ENCODE assay signal across 8 cellular contexts in genomic region chr7:74012842-74013249, GRCh38. TPM values are rescaled to one million over a fixed set of nuclear protein-coding genes. Genes with fewer than 3 reads are reported as not detected.
A peak's percentile ranks its signal among the peaks of the same experiment; 100 is the strongest.
DNase-seq lines count a peak whose midpoint lies in the region; ATAC-seq and TF ChIP-seq lines count a peak whose summit lies in the region.

No MANE protein-coding gene starts in this region.

- CTCF ChIA-PET in naive thymus-derived CD4-positive, alpha-beta T cell (lab: Charles Lee) = no interaction called here
- CTCF ChIA-PET in activated naive CD4-positive, alpha-beta T cell treated with anti-CD3 and anti-CD28 coated beads for 36 hours (lab: Charles Lee) = no interaction called here

- no peak overlapping the region for H3K27ac Mint-ChIP-seq in natural killer cell treated with Interleukin-12 subunit alpha and Interleukin-12 subunit beta and Interleukin-15 and Interleukin-18, amount 100 ng/mL, for 72 hours
- no peak overlapping the region for H3K27ac Mint-ChIP-seq in natural killer cell
- H3K27ac Mint-ChIP-seq in naive thymus-derived CD4-positive, alpha-beta T cell = no peak overlapping the region
- H3K27ac Mint-ChIP-seq in activated naive CD4-positive, alpha-beta T cell treated with anti-CD3 and anti-CD28 coated beads for 36 hours = no peak overlapping the region

- ATAC-seq in natural killer cell treated with Interleukin-12 subunit alpha and Interleukin-12 subunit beta and Interleukin-15 and Interleukin-18, amount 100 ng/mL, for 72 hours = peak; percentile 11 to 43
- ATAC-seq in natural killer cell = no peak
- ATAC-seq in HG03064 (IDR thresholded peaks at IDR 0.05; ENCODE audit: low read depth, unreplicated experiment) = peak; percentile 93
- ATAC-seq in naive thymus-derived CD4-positive, alpha-beta T cell = no peak
- no peak for ATAC-seq in left lobe of liver

- H3K4me3 ChIP-seq in ascending aorta = peak overlapping the region in 1 of 2 donors; percentile 7
- no peak overlapping the region for H3K4me3 ChIP-seq in naive thymus-derived CD4-positive, alpha-beta T cell (ENCODE audit: low read length)

- no peak overlapping the region for H3K4me3 Mint-ChIP-seq in natural killer cell treated with Interleukin-12 subunit alpha and Interleukin-12 subunit beta and Interleukin-15 and Interleukin-18, amount 100 ng/mL, for 72 hours
- H3K4me3 Mint-ChIP-seq in natural killer cell = no peak overlapping the region
- no peak overlapping the region for H3K4me3 Mint-ChIP-seq in naive thymus-derived CD4-positive, alpha-beta T cell
- no peak overlapping the region for H3K4me3 Mint-ChIP-seq in activated naive CD4-positive, alpha-beta T cell treated with anti-CD3 and anti-CD28 coated beads for 36 hours

- H3K9me3 ChIP-seq in ascending aorta = no peaks in the 10 kb centered on the region
- H3K9me3 ChIP-seq in naive thymus-derived CD4-positive, alpha-beta T cell (ENCODE audit: control insufficient read depth in 2 of 3, low read length in 3 of 3) = no peaks in the 10 kb centered on the region

- no peaks in the 10 kb centered on the region for H3K27me3 ChIP-seq in ascending aorta
- no peaks in the 10 kb centered on the region for H3K27me3 ChIP-seq in naive thymus-derived CD4-positive, alpha-beta T cell (ENCODE audit: control insufficient read depth in 2 of 2, insufficient read depth in 2 of 2, low read length in 2 of 2)

- POLR2A ChIA-PET in naive thymus-derived CD4-positive, alpha-beta T cell (lab: Charles Lee) = no interaction called here

- H3K27me3 Mint-ChIP-seq in natural killer cell treated with Interleukin-12 subunit alpha and Interleukin-12 subunit beta and Interleukin-15 and Interleukin-18, amount 100 ng/mL, for 72 hours = peaks cover 0 to 5% of the 10 kb centered on the region in 2 donors
- peaks cover 0 to 2% of the 10 kb centered on the region in 2 donors for H3K27me3 Mint-ChIP-seq in natural killer cell (ENCODE audit: low read depth in 2 of 2)
- H3K27me3 Mint-ChIP-seq in naive thymus-derived CD4-positive, alpha-beta T cell = peaks cover 0 to 4% (median 0%) of the 10 kb centered on the region in 5 donors
- no peaks in the 10 kb centered on the region for H3K27me3 Mint-ChIP-seq in activated naive CD4-positive, alpha-beta T cell treated with anti-CD3 and anti-CD28 coated beads for 36 hours (ENCODE audit: low read depth)

- no peak for DNase-seq in natural killer cell treated with Interleukin-12 subunit alpha and Interleukin-12 subunit beta and Interleukin-15 and Interleukin-18, amount 100 ng/mL, for 72 hours (ENCODE audit: low spot score)
- DNase-seq in natural killer cell = no peak
- DNase-seq in ascending aorta (ENCODE audit: low spot score in 2 of 2) = peak; percentile 77 to 92
- no peak for DNase-seq in naive thymus-derived CD4-positive, alpha-beta T cell
- DNase-seq in activated naive CD4-positive, alpha-beta T cell treated with anti-CD3 and anti-CD28 coated beads for 36 hours = no peak
- no peak for DNase-seq in left lobe of liver (ENCODE audit: low spot score)
- no peak for DNase-seq in T-helper 1 cell

- peaks cover 22 to 56% of the 10 kb centered on the region in 2 donors for H3K4me1 ChIP-seq in ascending aorta
- no peaks in the 10 kb centered on the region for H3K4me1 ChIP-seq in naive thymus-derived CD4-positive, alpha-beta T cell (ENCODE audit: control insufficient read depth in 2 of 2, insufficient read depth in 2 of 2, low read length in 2 of 2)

- no peaks in the 10 kb centered on the region for H3K36me3 ChIP-seq in ascending aorta
- no peaks in the 10 kb centered on the region for H3K36me3 ChIP-seq in naive thymus-derived CD4-positive, alpha-beta T cell (ENCODE audit: control insufficient read depth in 2 of 3, insufficient read depth in 3 of 3, low read length in 3 of 3)

- H3K27ac ChIP-seq in ascending aorta = peak overlapping the region; percentile 88 to 94
- no peak overlapping the region for H3K27ac ChIP-seq in naive thymus-derived CD4-positive, alpha-beta T cell (ENCODE audit: low read depth, low read length)

- H3K4me1 Mint-ChIP-seq in natural killer cell treated with Interleukin-12 subunit alpha and Interleukin-12 subunit beta and Interleukin-15 and Interleukin-18, amount 100 ng/mL, for 72 hours (ENCODE audit: low read depth in 2 of 2) = no peaks in the 10 kb centered on the region
- H3K4me1 Mint-ChIP-seq in natural killer cell = peaks cover 0 to 4% of the 10 kb centered on the region in 2 donors
- peaks cover 0 to 2% (median 0%) of the 10 kb centered on the region in 7 donors for H3K4me1 Mint-ChIP-seq in naive thymus-derived CD4-positive, alpha-beta T cell
- H3K4me1 Mint-ChIP-seq in activated naive CD4-positive, alpha-beta T cell treated with anti-CD3 and anti-CD28 coated beads for 36 hours (ENCODE audit: low read depth) = no peaks in the 10 kb centered on the region

- no peaks in the 10 kb centered on the region for H3K36me3 Mint-ChIP-seq in natural killer cell treated with Interleukin-12 subunit alpha and Interleukin-12 subunit beta and Interleukin-15 and Interleukin-18, amount 100 ng/mL, for 72 hours
- H3K36me3 Mint-ChIP-seq in natural killer cell = no peaks in the 10 kb centered on the region
- H3K36me3 Mint-ChIP-seq in naive thymus-derived CD4-positive, alpha-beta T cell = no peaks in the 10 kb centered on the region
- no peaks in the 10 kb centered on the region for H3K36me3 Mint-ChIP-seq in activated naive CD4-positive, alpha-beta T cell treated with anti-CD3 and anti-CD28 coated beads for 36 hours (ENCODE audit: low read depth)

- no peak for TF ChIP-seq CTCF in natural killer cell (IDR thresholded peaks at IDR 0.05)
- TF ChIP-seq CTCF in ascending aorta (IDR thresholded peaks at IDR 0.05) = no peak

- intact Hi-C loops in natural killer cell (cut with micrococcal nuclease) = no loop called here
- intact Hi-C loops in ascending aorta (cut with DNase I) = loop anchor here (2.0 kb wide), 1 partner anchor 14 kb away; no protein-coding TSS in a partner anchor
- intact Hi-C loops in naive thymus-derived CD4-positive, alpha-beta T cell (cut with micrococcal nuclease) = no loop called here
- intact Hi-C loops in activated naive CD4-positive, alpha-beta T cell treated with anti-CD3 and anti-CD28 coated beads for 36 hours (cut with micrococcal nuclease) = no loop called here

- no peaks in the 10 kb centered on the region for H3K9me3 Mint-ChIP-seq in natural killer cell treated with Interleukin-12 subunit alpha and Interleukin-12 subunit beta and Interleukin-15 and Interleukin-18, amount 100 ng/mL, for 72 hours
- no peaks in the 10 kb centered on the region for H3K9me3 Mint-ChIP-seq in natural killer cell
- no peaks in the 10 kb centered on the region for H3K9me3 Mint-ChIP-seq in naive thymus-derived CD4-positive, alpha-beta T cell
- H3K9me3 Mint-ChIP-seq in activated naive CD4-positive, alpha-beta T cell treated with anti-CD3 and anti-CD28 coated beads for 36 hours = no peaks in the 10 kb centered on the region

RNA-seq across cellular contexts. Expression of gene ELN, which starts 15.1 kb away (rescaled TPM):
- under 1 TPM in 1 of 2 donors, not detected in 1; 0.10 TPM for total RNA-seq in natural killer cell treated with Interleukin-12 subunit alpha and Interleukin-12 subunit beta and Interleukin-15 and Interleukin-18, amount 100 ng/mL, for 72 hours
- total RNA-seq in natural killer cell (under 1 TPM in 1 of 3 donors, not detected in 2; 0.75 TPM), ascending aorta (395 TPM), left lobe of liver (8.1 TPM)
- under 1 TPM in 3 of 5 experiments, not detected in 2; 0.11 to 0.67 (median 0.66) TPM for total RNA-seq in naive thymus-derived CD4-positive, alpha-beta T cell
- not detected for polyA plus RNA-seq in naive thymus-derived CD4-positive, alpha-beta T cell
- under 1 TPM; 0.07 to 0.19 TPM for total RNA-seq in activated naive CD4-positive, alpha-beta T cell treated with anti-CD3 and anti-CD28 coated beads for 36 hours

Comparison
In these comparisons a context has a peak if more than half of its experiments do, and no peak if none do; other contexts are left out.
1. ATAC-seq: peak in natural killer cell treated with Interleukin-12 subunit alpha and Interleukin-12 subunit beta and Interleukin-15 and Interleukin-18, amount 100 ng/mL, for 72 hours (2 of 2) and HG03064 (single experiment); none in natural killer cell (0 of 3), naive thymus-derived CD4-positive, alpha-beta T cell (single experiment) and left lobe of liver (single experiment).
2. DNase-seq: peak in ascending aorta (2 of 2); none in natural killer cell treated with Interleukin-12 subunit alpha and Interleukin-12 subunit beta and Interleukin-15 and Interleukin-18, amount 100 ng/mL, for 72 hours (single experiment), natural killer cell (single experiment), naive thymus-derived CD4-positive, alpha-beta T cell (0 of 9), activated naive CD4-positive, alpha-beta T cell treated with anti-CD3 and anti-CD28 coated beads for 36 hours (single experiment), left lobe of liver (single experiment) and T-helper 1 cell (0 of 5).
3. RNA of gene ELN, which starts 15.1 kb away (total RNA-seq): 395 TPM in ascending aorta (single experiment); 8.1 TPM in left lobe of liver (single experiment), 0.07 to 0.19 TPM in activated naive CD4-positive, alpha-beta T cell treated with anti-CD3 and anti-CD28 coated beads for 36 hours, 0.11 to 0.67 TPM in naive thymus-derived CD4-positive, alpha-beta T cell, 0.10 TPM in natural killer cell treated with Interleukin-12 subunit alpha and Interleukin-12 subunit beta and Interleukin-15 and Interleukin-18, amount 100 ng/mL, for 72 hours and 0.75 TPM in natural killer cell; every median in the first group is over 10 times any median in the second.